ENCODE assay signal across 38 cellular contexts in genomic region chr6:115712562-115712961, GRCh38.
"Had no signal": no experiment of that assay in that cellular context is flagged by ENCODE, and none has a peak within 500 bp of the region (broad histone marks: within the 10 kb centered on the region; RNA-seq: fewer than 3 reads in every experiment).

No MANE protein-coding gene starts in this region.

- H3K27me3 Mint-ChIP-seq: activated B cell treated with CpG ODN at 0.5 μM for 24 hours; activated CD4-positive, alpha-beta memory T cell treated with anti-CD3 and anti-CD28 coated beads, Interleukin-2, amount 10 ng/mL, durations not matched to agents 7 days and 5 days; activated CD8-positive, alpha-beta memory T cell treated with anti-CD3 and anti-CD28 coated beads, Interleukin-2, amount 10 ng/mL, durations not matched to agents 7 days and 5 days; activated naive CD4-positive, alpha-beta T cell treated with anti-CD3 and anti-CD28 coated beads, Interleukin-2, amount 10 ng/mL, durations not matched to agents 7 days and 5 days; activated naive CD8-positive, alpha-beta T cell treated with anti-CD3 and anti-CD28 coated beads, Interleukin-2, amount 50 U/mL, for 24 hours; central memory CD8-positive, alpha-beta T cell had no signal

- H2AFZ ChIP-seq: PC-9 had no signal

- H3K36me3 ChIP-seq: cardiac muscle cell, MG63 had no signal

- ATAC-seq: activated CD8-positive, alpha-beta memory T cell treated with anti-CD3 and anti-CD28 coated beads, Interleukin-2, amount 10 ng/mL, durations not matched to agents 7 days and 5 days; activated naive CD8-positive, alpha-beta T cell treated with anti-CD3 and anti-CD28 coated beads, Interleukin-2, amount 50 U/mL, for 24 hours; Right ventricle myocardium inferior had no signal

- DNase-seq: activated B cell treated with CpG ODN at 0.5 μM for 24 hours; activated CD4-positive, alpha-beta memory T cell treated with anti-CD3 and anti-CD28 coated beads, Interleukin-2, amount 10 ng/mL, durations not matched to agents 7 days and 5 days; activated CD4-positive, alpha-beta T cell treated with anti-CD3 and anti-CD28 coated beads for 4 hours; activated CD4-positive, alpha-beta T cell treated with anti-CD3 and anti-CD28 coated beads, Interleukin-2, amount 50 U/mL, for 1 hour; activated CD4-positive, CD25-positive, alpha-beta regulatory T cell treated with anti-CD3 and anti-CD28 coated beads, Interleukin-2, amount 50 U/mL, for 72 hours; activated CD8-positive, alpha-beta memory T cell treated with anti-CD3 and anti-CD28 coated beads for 24 hours; activated CD8-positive, alpha-beta memory T cell treated with anti-CD3 and anti-CD28 coated beads, Interleukin-2, amount 10 ng/mL, durations not matched to agents 7 days and 5 days; activated CD8-positive, alpha-beta memory T cell treated with anti-CD3 and anti-CD28 coated beads, Interleukin-2, amount 50 U/mL, for 48 hours; activated effector memory CD4-positive, alpha-beta T cell treated with Interleukin-2 at 50 U/mL for 16 hours; activated naive CD4-positive, alpha-beta T cell treated with anti-CD3 and anti-CD28 coated beads, Interleukin-2, amount 10 ng/mL, durations not matched to agents 7 days and 5 days; activated naive CD8-positive, alpha-beta T cell treated with anti-CD3 and anti-CD28 coated beads, Interleukin-2, amount 50 U/mL, for 24 hours; activated T-cell treated with anti-CD3 and anti-CD28 coated beads, Interleukin-2, amount 50 U/mL, for 48 hours; anterior cingulate cortex; Kasumi-1; KBM-7; MG63; NCI-H1048; NCI-H1105 treated with DMSO at 0.1 percent for 48 hours; NCI-H1436; NCI-H1694; NCI-H1930; NCI-H2081 treated with DMSO at 0.1 percent for 48 hours; NCI-H226; NCI-H446 treated with DMSO at 0.1 percent for 48 hours; NCI-H524; NCI-H69; PC-9; SIG-M5; SW 1271; T-helper 1 cell; T-helper 2 cell; T-helper 9 cell had no signal

- H3K9me3 Mint-ChIP-seq: activated B cell treated with CpG ODN at 0.5 μM for 24 hours; activated CD4-positive, alpha-beta memory T cell treated with anti-CD3 and anti-CD28 coated beads, Interleukin-2, amount 10 ng/mL, durations not matched to agents 7 days and 5 days; activated naive CD8-positive, alpha-beta T cell treated with anti-CD3 and anti-CD28 coated beads, Interleukin-2, amount 50 U/mL, for 24 hours had no signal

- H3K9me3 ChIP-seq: MG63 had no signal

- H3K27me3 ChIP-seq: cardiac muscle cell, MG63 had no signal

- H3K4me2 ChIP-seq: PC-9 had no signal

- H3K27ac Mint-ChIP-seq: activated B cell treated with CpG ODN at 0.5 μM for 24 hours; activated CD4-positive, alpha-beta memory T cell treated with anti-CD3 and anti-CD28 coated beads, Interleukin-2, amount 10 ng/mL, durations not matched to agents 7 days and 5 days; activated CD8-positive, alpha-beta memory T cell treated with anti-CD3 and anti-CD28 coated beads, Interleukin-2, amount 10 ng/mL, durations not matched to agents 7 days and 5 days; activated naive CD4-positive, alpha-beta T cell treated with anti-CD3 and anti-CD28 coated beads, Interleukin-2, amount 10 ng/mL, durations not matched to agents 7 days and 5 days; activated naive CD8-positive, alpha-beta T cell; activated naive CD8-positive, alpha-beta T cell treated with anti-CD3 and anti-CD28 coated beads, Interleukin-2, amount 50 U/mL, for 24 hours had no signal

- H3K4me3 Mint-ChIP-seq: activated B cell treated with CpG ODN at 0.5 μM for 24 hours; activated CD4-positive, alpha-beta memory T cell treated with anti-CD3 and anti-CD28 coated beads, Interleukin-2, amount 10 ng/mL, durations not matched to agents 7 days and 5 days; activated CD8-positive, alpha-beta memory T cell treated with anti-CD3 and anti-CD28 coated beads, Interleukin-2, amount 10 ng/mL, durations not matched to agents 7 days and 5 days; activated naive CD4-positive, alpha-beta T cell treated with anti-CD3 and anti-CD28 coated beads, Interleukin-2, amount 10 ng/mL, durations not matched to agents 7 days and 5 days; activated naive CD8-positive, alpha-beta T cell; activated naive CD8-positive, alpha-beta T cell treated with anti-CD3 and anti-CD28 coated beads, Interleukin-2, amount 50 U/mL, for 24 hours; central memory CD8-positive, alpha-beta T cell had no signal

- H3K36me3 Mint-ChIP-seq: activated CD8-positive, alpha-beta memory T cell treated with anti-CD3 and anti-CD28 coated beads, Interleukin-2, amount 10 ng/mL, durations not matched to agents 7 days and 5 days; activated naive CD4-positive, alpha-beta T cell treated with anti-CD3 and anti-CD28 coated beads, Interleukin-2, amount 10 ng/mL, durations not matched to agents 7 days and 5 days; activated naive CD8-positive, alpha-beta T cell had no signal

- H3K4me3 ChIP-seq: cardiac muscle cell, MG63, PC-9 had no signal

- H3K4me1 Mint-ChIP-seq: activated B cell treated with CpG ODN at 0.5 μM for 24 hours; activated CD4-positive, alpha-beta memory T cell treated with anti-CD3 and anti-CD28 coated beads, Interleukin-2, amount 10 ng/mL, durations not matched to agents 7 days and 5 days; activated CD8-positive, alpha-beta memory T cell treated with anti-CD3 and anti-CD28 coated beads, Interleukin-2, amount 10 ng/mL, durations not matched to agents 7 days and 5 days; activated naive CD4-positive, alpha-beta T cell treated with anti-CD3 and anti-CD28 coated beads, Interleukin-2, amount 10 ng/mL, durations not matched to agents 7 days and 5 days; activated naive CD8-positive, alpha-beta T cell treated with anti-CD3 and anti-CD28 coated beads, Interleukin-2, amount 50 U/mL, for 24 hours; central memory CD8-positive, alpha-beta T cell had no signal

- H3K27ac ChIP-seq: cardiac muscle cell, PC-9, RWPE1, VCaP had no signal
